8 cellular contexts compared by ENCODE assay signal in genomic region chr6:31702819-31703716, GRCh38. TPM values are rescaled to one million over a fixed set of nuclear protein-coding genes. Genes with fewer than 3 reads are reported as not detected.
DNase-seq lines count a peak whose midpoint lies in the region; ATAC-seq and TF ChIP-seq lines count a peak whose summit lies in the region.

Gene ABHD16A (minus strand): TSS chr6:31703324. CDS start chr6:31703281, 43 bp downstream.

- H3K36me3 ChIP-seq in upper lobe of right lung, result peaks cover 26% of the 10 kb centered on the region

- TF ChIP-seq CTCF in GM12865 (IDR thresholded peaks at IDR 0.05; ENCODE audit: insufficient read depth, low read depth, low read length, missing control alignments), result no peak
- no peak for TF ChIP-seq CTCF in upper lobe of right lung (IDR thresholded peaks at IDR 0.05)

- ATAC-seq in HG02852 (IDR thresholded peaks at IDR 0.05; ENCODE audit: unreplicated experiment), result peak; percentile 85
- ATAC-seq in left cardiac atrium, result peak; percentile 99
- peak; percentile 98 for ATAC-seq in upper lobe of right lung

- peak within 1 kb of the TSS; percentile 93 for H3K4me3 Mint-ChIP-seq in T-helper 1 cell treated with Interleukin-12 subunit alpha and Interleukin-12 subunit beta and Interleukin-4 antibody, amounts not matched to agents 30 μg/mL and 1 μg/mL, for 36 hours

- peak within 1 kb of the TSS; percentile 85 for H3K4me3 ChIP-seq in GM12865 (ENCODE audit: low read depth, low read length)
- peak within 1 kb of the TSS; percentile 83 for H3K4me3 ChIP-seq in upper lobe of right lung

- H3K27ac Mint-ChIP-seq in T-helper 1 cell treated with Interleukin-12 subunit alpha and Interleukin-12 subunit beta and Interleukin-4 antibody, amounts not matched to agents 30 μg/mL and 1 μg/mL, for 36 hours, result peak within 1 kb of the TSS; percentile 95

- no peaks in the 10 kb centered on the region for H3K27me3 Mint-ChIP-seq in T-helper 1 cell treated with Interleukin-12 subunit alpha and Interleukin-12 subunit beta and Interleukin-4 antibody, amounts not matched to agents 30 μg/mL and 1 μg/mL, for 36 hours (ENCODE audit: low read depth)

- H3K27me3 ChIP-seq in upper lobe of right lung, result no peaks in the 10 kb centered on the region

- intact Hi-C loops in left cardiac atrium (cut with DNase I) (no loop called here), posterior vena cava (cut with DNase I) (no loop called here), upper lobe of right lung (cut with DNase I) (no loop called here)

- peak; percentile 99 for DNase-seq in GM12865 (ENCODE audit: low read depth)
- DNase-seq in NCI-H1694 (lab: John Stamatoyannopoulos, UW), result peak; percentile 87
- peak; percentile 87 for DNase-seq in amniotic stem cell (lab: John Stamatoyannopoulos, UW)
- peak; percentile 99 for DNase-seq in left cardiac atrium
- DNase-seq in posterior vena cava (ENCODE audit: low spot score), result peak; percentile 100
- DNase-seq in upper lobe of right lung, result peak; percentile 100

- peak within 1 kb of the TSS; percentile 97 for H3K27ac ChIP-seq in upper lobe of right lung

- H3K36me3 Mint-ChIP-seq in T-helper 1 cell treated with Interleukin-12 subunit alpha and Interleukin-12 subunit beta and Interleukin-4 antibody, amounts not matched to agents 30 μg/mL and 1 μg/mL, for 36 hours (ENCODE audit: low read depth), result peaks cover under 1% of the 10 kb centered on the region

- no peaks in the 10 kb centered on the region for H3K9me3 Mint-ChIP-seq in T-helper 1 cell treated with Interleukin-12 subunit alpha and Interleukin-12 subunit beta and Interleukin-4 antibody, amounts not matched to agents 30 μg/mL and 1 μg/mL, for 36 hours

- peaks cover 17% of the 10 kb centered on the region for H3K4me1 ChIP-seq in upper lobe of right lung

- H3K9me3 ChIP-seq in upper lobe of right lung, result no peaks in the 10 kb centered on the region

- peaks cover 15% of the 10 kb centered on the region for H3K4me1 Mint-ChIP-seq in T-helper 1 cell treated with Interleukin-12 subunit alpha and Interleukin-12 subunit beta and Interleukin-4 antibody, amounts not matched to agents 30 μg/mL and 1 μg/mL, for 36 hours (ENCODE audit: low read depth)

RNA-seq across cellular contexts. Expression of gene ABHD16A, which starts in this region (rescaled TPM):
- 10 to 100 TPM; 33.5 to 36.3 TPM for total RNA-seq in left cardiac atrium
- 10 to 100 TPM; 38.3 to 39.4 TPM for total RNA-seq in posterior vena cava
- total RNA-seq in upper lobe of right lung, result 55.8 TPM

Comparison
In these comparisons a context has a peak if more than half of its experiments do, and no peak if none do; other contexts are left out.
1. Peak in every context shown above with its lines: DNase-seq, ATAC-seq, H3K4me3 ChIP-seq and H3K27ac ChIP-seq.